ENCODE assay signal across 8 cellular contexts in genomic region chr6:21587182-21587924, GRCh38. TPM values are rescaled to one million over a fixed set of nuclear protein-coding genes. Genes with fewer than 3 reads are reported as not detected.
DNase-seq lines count a peak whose midpoint lies in the region; ATAC-seq lines count a peak whose summit lies in the region.

No MANE protein-coding gene starts in this region.

- H3K4me3 Mint-ChIP-seq in activated T-helper 2 cell treated with anti-CD3 and anti-CD28 coated beads, Interferon-gamma antibody, Interleukin-2, Interleukin-4, amounts not matched to agents 10 μg/mL and 5 μg/mL and 100 μg/mL, durations not matched to agents 14 hours and 24 hours and 36 hours (ENCODE audit: low read depth) = peak overlapping the region; percentile 93

- WGBS in neuronal stem cell (ENCODE audit: extremely low coverage in 2 of 2, insufficient read length in 2 of 2, insufficient replicate concordance in 1 of 2), 2 donors = no CpG with 5 or more reads among the region's 52 CpGs

- peak overlapping the region; percentile 72 for H2AK5ac ChIP-seq in neuronal stem cell (ENCODE audit: low read depth, low read length)

- H3K4me2 ChIP-seq in neuronal stem cell (ENCODE audit: insufficient read depth, low read length, poor library complexity, severe bottlenecking) = peak overlapping the region; percentile 99

- H2BK120ac ChIP-seq in neuronal stem cell (ENCODE audit: low read depth, low read length) = peak overlapping the region; percentile 21

- intact Hi-C loops in activated T-helper 2 cell treated with anti-CD3 and anti-CD28 coated beads, Interferon-gamma antibody, Interleukin-2, Interleukin-4, amounts not matched to agents 10 μg/mL and 5 μg/mL and 100 μg/mL, durations not matched to agents 14 hours and 24 hours and 36 hours (cut with micrococcal nuclease) = loop anchor here (5.0 kb wide), 2 partner anchors 405 to 1185 kb away; partner anchors contain the start of gene E2F3

- H3K36me3 ChIP-seq in neuronal stem cell (replicated peaks in 1 of 2; ENCODE audit: control insufficient read depth in 2 of 2, insufficient read depth in 2 of 2, low read length in 2 of 2) = no peaks in the 10 kb centered on the region

- peak overlapping the region; percentile 96 for H3K9ac ChIP-seq in neuronal stem cell (ENCODE audit: low read depth, low read length, poor library complexity)

- H3K27me3 ChIP-seq in neuronal stem cell (ENCODE audit: control insufficient read depth in 3 of 3, insufficient read depth in 3 of 3, low read depth in 1 of 3, low read length in 3 of 3) = no peaks in the 10 kb centered on the region

- no peaks in the 10 kb centered on the region for H3K36me3 Mint-ChIP-seq in activated T-helper 2 cell treated with anti-CD3 and anti-CD28 coated beads, Interferon-gamma antibody, Interleukin-2, Interleukin-4, amounts not matched to agents 10 μg/mL and 5 μg/mL and 100 μg/mL, durations not matched to agents 14 hours and 24 hours and 36 hours (ENCODE audit: low read depth)

- H2BK12ac ChIP-seq in neuronal stem cell (ENCODE audit: low read length) = peak overlapping the region; percentile 91

- peak overlapping the region; percentile 6 for H3K4ac ChIP-seq in neuronal stem cell (ENCODE audit: low read length)

- peaks cover 13% of the 10 kb centered on the region for H3K4me1 Mint-ChIP-seq in activated T-helper 2 cell treated with anti-CD3 and anti-CD28 coated beads, Interferon-gamma antibody, Interleukin-2, Interleukin-4, amounts not matched to agents 10 μg/mL and 5 μg/mL and 100 μg/mL, durations not matched to agents 14 hours and 24 hours and 36 hours (ENCODE audit: low read depth)

- H3K27ac Mint-ChIP-seq in activated T-helper 2 cell treated with anti-CD3 and anti-CD28 coated beads, Interferon-gamma antibody, Interleukin-2, Interleukin-4, amounts not matched to agents 10 μg/mL and 5 μg/mL and 100 μg/mL, durations not matched to agents 14 hours and 24 hours and 36 hours = peak overlapping the region; percentile 86

- H3K18ac ChIP-seq in neuronal stem cell (ENCODE audit: low read length) = peak overlapping the region; percentile 99

- H3K4me3 ChIP-seq in neuronal stem cell (ENCODE audit: low read length in 2 of 2) = peak overlapping the region; percentile 63 to 82

- H3K9me3 ChIP-seq in neuronal stem cell (replicated peaks in 1 of 2; ENCODE audit: control insufficient read depth in 2 of 2, insufficient read depth in 1 of 2, low read depth in 1 of 2, low read length in 2 of 2) = no peaks in the 10 kb centered on the region

- H3K4me1 ChIP-seq in neuronal stem cell (ENCODE audit: control insufficient read depth in 2 of 2, insufficient read depth in 1 of 2, low read depth in 1 of 2, low read length in 2 of 2) = peaks cover 4 to 7% of the 10 kb centered on the region in 2 donors

- peak overlapping the region; percentile 44 for H3K23ac ChIP-seq in neuronal stem cell (ENCODE audit: low read depth, low read length, poor library complexity)

- H3K79me1 ChIP-seq in neuronal stem cell (ENCODE audit: low read depth, low read length) = no peaks in the 10 kb centered on the region

- DNase-seq in DMS 273 treated with DMSO at 0.1 percent for 48 hours (lab: John Stamatoyannopoulos, UW) (peak; percentile 81), NCI-H526 treated with DMSO at 0.1 percent for 48 hours (lab: John Stamatoyannopoulos, UW) (peak; percentile 91), germinal center (ENCODE audit: low spot score) (peak; percentile 42), neuronal stem cell (ENCODE audit: low spot score) (no peak), globus pallidus (ENCODE audit: low spot score) (no peak)
- peak; percentile 26 for DNase-seq in activated T-helper 2 cell treated with anti-CD3 and anti-CD28 coated beads, Interferon-gamma antibody, Interleukin-2, Interleukin-4, amounts not matched to agents 10 μg/mL and 5 μg/mL and 100 μg/mL, durations not matched to agents 14 hours and 24 hours and 36 hours (ENCODE audit: low spot score)

- H3K14ac ChIP-seq in neuronal stem cell (ENCODE audit: low read length) = peak overlapping the region; percentile 84

- H2BK5ac ChIP-seq in neuronal stem cell (ENCODE audit: low read length) = peak overlapping the region; percentile 99

- peaks cover 4% of the 10 kb centered on the region for H3K9me3 Mint-ChIP-seq in activated T-helper 2 cell treated with anti-CD3 and anti-CD28 coated beads, Interferon-gamma antibody, Interleukin-2, Interleukin-4, amounts not matched to agents 10 μg/mL and 5 μg/mL and 100 μg/mL, durations not matched to agents 14 hours and 24 hours and 36 hours

- ATAC-seq in GM19372 (IDR thresholded peaks at IDR 0.05; ENCODE audit: low read depth, unreplicated experiment) = peak; percentile 31
- ATAC-seq in HG03342 (IDR thresholded peaks at IDR 0.05; ENCODE audit: unreplicated experiment) = peak; percentile 34

- H2AFZ ChIP-seq in neuronal stem cell (ENCODE audit: low read length) = peak overlapping the region; percentile 96

- peaks cover 45% of the 10 kb centered on the region for H3K27me3 Mint-ChIP-seq in activated T-helper 2 cell treated with anti-CD3 and anti-CD28 coated beads, Interferon-gamma antibody, Interleukin-2, Interleukin-4, amounts not matched to agents 10 μg/mL and 5 μg/mL and 100 μg/mL, durations not matched to agents 14 hours and 24 hours and 36 hours (ENCODE audit: low read depth)

- H2BK15ac ChIP-seq in neuronal stem cell (ENCODE audit: low read length) = peak overlapping the region; percentile 97

- H4K8ac ChIP-seq in neuronal stem cell (ENCODE audit: low read depth, low read length) = peak overlapping the region; percentile 100

- H4K91ac ChIP-seq in neuronal stem cell (ENCODE audit: low read depth, low read length, poor library complexity) = peak overlapping the region; percentile 32

- peak overlapping the region; percentile 92 for H3K27ac ChIP-seq in neuronal stem cell (replicated peaks; ENCODE audit: low read length)

RNA-seq across cellular contexts. Expression of gene SOX4, which starts 6.2 kb away (rescaled TPM):
- 20.3 and 20.8 TPM in 2 replicates for total RNA-seq in activated T-helper 2 cell treated with anti-CD3 and anti-CD28 coated beads, Interferon-gamma antibody, Interleukin-2, Interleukin-4, amounts not matched to agents 10 μg/mL and 5 μg/mL and 100 μg/mL, durations not matched to agents 14 hours and 24 hours and 36 hours
- polyA plus RNA-seq in neuronal stem cell (2013, experiment 1 of 2) = 141 TPM
- 150 TPM for polyA plus RNA-seq in neuronal stem cell (2013, experiment 2 of 2)

Comparison
In these comparisons a context has a peak if more than half of its experiments do, and no peak if none do; other contexts are left out.
1. DNase-seq: peak in DMS 273 treated with DMSO at 0.1 percent for 48 hours (single experiment), NCI-H526 treated with DMSO at 0.1 percent for 48 hours (single experiment), activated T-helper 2 cell treated with anti-CD3 and anti-CD28 coated beads, Interferon-gamma antibody, Interleukin-2, Interleukin-4, amounts not matched to agents 10 μg/mL and 5 μg/mL and 100 μg/mL, durations not matched to agents 14 hours and 24 hours and 36 hours (single experiment) and germinal center (single experiment); none in neuronal stem cell (single experiment) and globus pallidus (single experiment).